In genomic region chr16:71249399-71249798, GRCh38 we compare ENCODE assay signal across 28 cellular contexts. TPM values are rescaled to one million over a fixed set of nuclear protein-coding genes. Genes with fewer than 3 reads are reported as not detected.
A peak's percentile ranks its signal among the peaks of the same experiment; 100 is the strongest.
DNase-seq lines count a peak whose midpoint lies in the region; ATAC-seq and TF ChIP-seq lines count a peak whose summit lies in the region.
"Had no signal": no experiment of that assay in that cellular context is flagged by ENCODE, and none has a peak within 500 bp of the region (broad histone marks: within the 10 kb centered on the region; RNA-seq: fewer than 3 reads in every experiment).

No MANE protein-coding gene starts in this region.

- no peaks in the 10 kb centered on the region for H3K9me3 Mint-ChIP-seq in stimulated activated memory B cell treated with anti-CD40 and anti-IgM and Interleukin-4, amounts not matched to agents 10 μg/mL and 1 μg/mL and 100 μg/mL, for 72 hours
- H3K9me3 Mint-ChIP-seq: activated naive CD8-positive, alpha-beta T cell treated with anti-CD3 and anti-CD28 coated beads for 36 hours; memory B cell; stimulated activated naive CD8-positive, alpha-beta T cell treated with anti-CD3 and anti-CD28 coated beads, Interleukin-15, amount 100 ng/mL, for 72 hours had no signal

- TF ChIP-seq EP300 in esophagus muscularis mucosa (IDR thresholded peaks at IDR 0.05): no peak

- H3K4me3 Mint-ChIP-seq in stimulated activated memory B cell treated with anti-CD40 and anti-IgM and Interleukin-4, amounts not matched to agents 10 μg/mL and 1 μg/mL and 100 μg/mL, for 72 hours: no peak overlapping the region
- H3K4me3 Mint-ChIP-seq: activated CD8-positive, alpha-beta memory T cell treated with anti-CD3 and anti-CD28 coated beads, Interleukin-2, amount 10 ng/mL, durations not matched to agents 7 days and 5 days; activated naive CD8-positive, alpha-beta T cell treated with anti-CD3 and anti-CD28 coated beads for 36 hours; memory B cell; naive B cell; stimulated activated naive CD8-positive, alpha-beta T cell treated with anti-CD3 and anti-CD28 coated beads, Interleukin-15, amount 100 ng/mL, for 72 hours; type B pancreatic cell had no signal

- H3K9me3 ChIP-seq in esophagus muscularis mucosa (no peaks in the 10 kb centered on the region), OCI-LY7 (ENCODE audit: low read length) (no peaks in the 10 kb centered on the region)
- H3K9me3 ChIP-seq: BE2C, body of pancreas, ovary, Peyer's patch, right lobe of liver, SK-N-SH had no signal

- no TSS peak for BruUV-seq in OCI-LY7 (replicated peaks; lab: Mats Ljungman, UMichigan)

- no peaks in the 10 kb centered on the region for H3K27me3 ChIP-seq in esophagus muscularis mucosa
- H3K27me3 ChIP-seq: body of pancreas, ovary, Peyer's patch, right lobe of liver had no signal

- H3K36me3 Mint-ChIP-seq in stimulated activated memory B cell treated with anti-CD40 and anti-IgM and Interleukin-4, amounts not matched to agents 10 μg/mL and 1 μg/mL and 100 μg/mL, for 72 hours: no peaks in the 10 kb centered on the region
- H3K36me3 Mint-ChIP-seq: activated CD8-positive, alpha-beta memory T cell treated with anti-CD3 and anti-CD28 coated beads, Interleukin-2, amount 10 ng/mL, durations not matched to agents 7 days and 5 days; activated naive CD8-positive, alpha-beta T cell treated with anti-CD3 and anti-CD28 coated beads for 36 hours; memory B cell; naive B cell; type B pancreatic cell had no signal

- H3K4me3 ChIP-seq in esophagus muscularis mucosa: no peak overlapping the region
- no peak overlapping the region for H3K4me3 ChIP-seq in OCI-LY7 (ENCODE audit: low read depth, low read length, poor library complexity, severe bottlenecking)
- H3K4me3 ChIP-seq: body of pancreas, GM12878, ovary, Peyer's patch, right lobe of liver had no signal

- peaks cover 5% of the 10 kb centered on the region for H3K4me1 Mint-ChIP-seq in stimulated activated memory B cell treated with anti-CD40 and anti-IgM and Interleukin-4, amounts not matched to agents 10 μg/mL and 1 μg/mL and 100 μg/mL, for 72 hours
- H3K4me1 Mint-ChIP-seq: activated CD8-positive, alpha-beta memory T cell treated with anti-CD3 and anti-CD28 coated beads, Interleukin-2, amount 10 ng/mL, durations not matched to agents 7 days and 5 days; activated naive CD8-positive, alpha-beta T cell treated with anti-CD3 and anti-CD28 coated beads for 36 hours; memory B cell; stimulated activated naive CD8-positive, alpha-beta T cell treated with anti-CD3 and anti-CD28 coated beads, Interleukin-15, amount 100 ng/mL, for 72 hours had no signal

- H3K27ac Mint-ChIP-seq in stimulated activated memory B cell treated with anti-CD40 and anti-IgM and Interleukin-4, amounts not matched to agents 10 μg/mL and 1 μg/mL and 100 μg/mL, for 72 hours: no peak overlapping the region
- H3K27ac Mint-ChIP-seq: activated CD8-positive, alpha-beta memory T cell treated with anti-CD3 and anti-CD28 coated beads, Interleukin-2, amount 10 ng/mL, durations not matched to agents 7 days and 5 days; activated naive CD8-positive, alpha-beta T cell treated with anti-CD3 and anti-CD28 coated beads for 36 hours; memory B cell; stimulated activated naive CD8-positive, alpha-beta T cell treated with anti-CD3 and anti-CD28 coated beads, Interleukin-15, amount 100 ng/mL, for 72 hours had no signal

- H3K79me2 ChIP-seq in OCI-LY7 (ENCODE audit: insufficient read depth, low read depth, low read length): no peaks in the 10 kb centered on the region

- H3K27ac ChIP-seq in esophagus muscularis mucosa (replicated peaks in 1 of 4) (no peak overlapping the region), OCI-LY7 (ENCODE audit: low read depth, low read length, poor library complexity, severe bottlenecking) (no peak overlapping the region)
- H3K27ac ChIP-seq: 22Rv1, body of pancreas, ovary, Peyer's patch, right lobe of liver had no signal

- H3K4me2 ChIP-seq in OCI-LY7 (ENCODE audit: low read length): no peak overlapping the region
- H3K4me2 ChIP-seq: SK-N-SH had no signal

- WGBS in esophagus muscularis mucosa: 25% methylated on average over 1 of the region's 1 CpG

- peak; percentile 27 for ATAC-seq in stimulated activated memory B cell treated with anti-CD40 and anti-IgM and Interleukin-4, amounts not matched to agents 10 μg/mL and 1 μg/mL and 100 μg/mL, for 72 hours
- ATAC-seq in HG03280 (IDR thresholded peaks at IDR 0.05; ENCODE audit: unreplicated experiment): no peak
- ATAC-seq: activated CD8-positive, alpha-beta memory T cell treated with anti-CD3 and anti-CD28 coated beads, Interleukin-2, amount 10 ng/mL, durations not matched to agents 7 days and 5 days; body of pancreas; GM12878; stimulated activated naive CD8-positive, alpha-beta T cell treated with anti-CD3 and anti-CD28 coated beads, Interleukin-15, amount 100 ng/mL, for 72 hours had no signal

- H3K27me3 Mint-ChIP-seq in stimulated activated memory B cell treated with anti-CD40 and anti-IgM and Interleukin-4, amounts not matched to agents 10 μg/mL and 1 μg/mL and 100 μg/mL, for 72 hours: peaks cover 31% of the 10 kb centered on the region
- H3K27me3 Mint-ChIP-seq: activated CD8-positive, alpha-beta memory T cell treated with anti-CD3 and anti-CD28 coated beads, Interleukin-2, amount 10 ng/mL, durations not matched to agents 7 days and 5 days; stimulated activated naive CD8-positive, alpha-beta T cell treated with anti-CD3 and anti-CD28 coated beads, Interleukin-15, amount 100 ng/mL, for 72 hours had no signal

- peak; percentile 67 for DNase-seq in DMS 273 (lab: John Stamatoyannopoulos, UW; ENCODE audit: unreplicated experiment)
- DNase-seq in DMS 273 treated with DMSO at 0.1 percent for 48 hours (lab: John Stamatoyannopoulos, UW): no peak
- DNase-seq in NOMO-1 treated with dmso at 0.1 percent for 144 hours (lab: John Stamatoyannopoulos, UW; ENCODE audit: unreplicated experiment): peak; percentile 32
- DNase-seq in esophagus muscularis mucosa (ENCODE audit: extremely low spot score): peak; percentile 82
- DNase-seq in OCI-LY7 (ENCODE audit: low spot score): no peak
- DNase-seq in NCI-H748 (lab: John Stamatoyannopoulos, UW; ENCODE audit: unreplicated experiment): no peak
- DNase-seq: activated CD4-positive, alpha-beta T cell treated with anti-CD3 and anti-CD28 coated beads for 1 hour; activated CD8-positive, alpha-beta memory T cell treated with anti-CD3 and anti-CD28 coated beads, Interleukin-2, amount 10 ng/mL, durations not matched to agents 7 days and 5 days; activated naive CD8-positive, alpha-beta T cell treated with anti-CD3 and anti-CD28 coated beads for 36 hours; BE2C; GDM1; KG1; naive B cell; NCI-H2171; NCI-H526; ovary; Peyer's patch; right lobe of liver; SK-N-SH; stimulated activated naive CD8-positive, alpha-beta T cell treated with anti-CD3 and anti-CD28 coated beads, Interleukin-15, amount 100 ng/mL, for 72 hours; T-helper 9 cell had no signal

- no peaks in the 10 kb centered on the region for H4K20me1 ChIP-seq in OCI-LY7 (ENCODE audit: insufficient read depth, low read length)

- no peaks in the 10 kb centered on the region for H3K36me3 ChIP-seq in esophagus muscularis mucosa
- H3K36me3 ChIP-seq in OCI-LY7 (ENCODE audit: insufficient read depth, low read length): no peaks in the 10 kb centered on the region
- H3K36me3 ChIP-seq: BE2C, ovary, Peyer's patch, right lobe of liver had no signal

- TF ChIP-seq POLR2A in esophagus muscularis mucosa (IDR thresholded peaks at IDR 0.05; ENCODE audit: low read depth): no peak

- H2AFZ ChIP-seq in OCI-LY7 (ENCODE audit: low read length): no peak overlapping the region

- TF ChIP-seq CTCF in esophagus muscularis mucosa (IDR thresholded peaks at IDR 0.05): no peak
- TF ChIP-seq CTCF in OCI-LY7 (conservative IDR thresholded peaks at IDR 0.05; ENCODE audit: low read length): no peak

- CTCF ChIA-PET in OCI-LY7 (lab: Charles Lee; ENCODE audit: unreplicated experiment): interaction anchor here (1.2 kb wide), 1 partner anchor 63 kb away, joined by 4 read pairs; no protein-coding TSS in a partner anchor

- H3K4me1 ChIP-seq in esophagus muscularis mucosa (no peaks in the 10 kb centered on the region), OCI-LY7 (ENCODE audit: insufficient read depth, low read length, poor library complexity, severe bottlenecking) (no peaks in the 10 kb centered on the region)
- H3K4me1 ChIP-seq: BE2C, body of pancreas, Peyer's patch had no signal

- intact Hi-C loops in esophagus muscularis mucosa (cut with DNase I): no loop called here
- intact Hi-C loops in OCI-LY7 (cut with micrococcal nuclease; ENCODE audit: unreplicated experiment): no loop called here

- POLR2A ChIA-PET in OCI-LY7 (lab: Charles Lee): no interaction called here

- H3K9me2 ChIP-seq in OCI-LY7 (ENCODE audit: insufficient read depth, low read length): no peaks in the 10 kb centered on the region
- H3K9me2 ChIP-seq: SK-N-SH had no signal

RNA-seq across cellular contexts. Expression of gene HYDIN, which starts 18.9 kb away (rescaled TPM):
- 1 to 10 TPM in 3 of 4 donors, under 1 TPM in 1; 0.32 to 2.6 (median 1.5) TPM for total RNA-seq in esophagus muscularis mucosa
- total RNA-seq in OCI-LY7 (2014; rRNA removed; shearing (Covaris generic)): not detected in 2 replicates
- 0.63 TPM in 1 of 2 replicates, not detected in the other for total RNA-seq in OCI-LY7 (2022)
- total RNA-seq: activated CD8-positive, alpha-beta memory T cell treated with anti-CD3 and anti-CD28 coated beads, Interleukin-2, amount 10 ng/mL, durations not matched to agents 7 days and 5 days; activated naive CD8-positive, alpha-beta T cell treated with anti-CD3 and anti-CD28 coated beads for 36 hours; GM12878 had no signal

RNA-seq across cellular contexts. Expression of gene CMTR2, which starts 39.8 kb away (rescaled TPM):
- 10 to 100 TPM; 12.2 to 19.0 (median 15.8) TPM for total RNA-seq in esophagus muscularis mucosa
- total RNA-seq in OCI-LY7 (2014; rRNA removed; shearing (Covaris generic)): 10.6 and 10.9 TPM in 2 replicates
- total RNA-seq in OCI-LY7 (2022): 7.9 and 10.4 TPM in 2 replicates

Comparison
In these comparisons a context has a peak if more than half of its experiments do, and no peak if none do; other contexts are left out.
1. DNase-seq: peak in DMS 273 (single experiment), NOMO-1 treated with dmso at 0.1 percent for 144 hours (single experiment) and esophagus muscularis mucosa (single experiment); none in DMS 273 treated with DMSO at 0.1 percent for 48 hours (single experiment), OCI-LY7 (single experiment) and NCI-H748 (single experiment).